In the genomic region with DNA sequence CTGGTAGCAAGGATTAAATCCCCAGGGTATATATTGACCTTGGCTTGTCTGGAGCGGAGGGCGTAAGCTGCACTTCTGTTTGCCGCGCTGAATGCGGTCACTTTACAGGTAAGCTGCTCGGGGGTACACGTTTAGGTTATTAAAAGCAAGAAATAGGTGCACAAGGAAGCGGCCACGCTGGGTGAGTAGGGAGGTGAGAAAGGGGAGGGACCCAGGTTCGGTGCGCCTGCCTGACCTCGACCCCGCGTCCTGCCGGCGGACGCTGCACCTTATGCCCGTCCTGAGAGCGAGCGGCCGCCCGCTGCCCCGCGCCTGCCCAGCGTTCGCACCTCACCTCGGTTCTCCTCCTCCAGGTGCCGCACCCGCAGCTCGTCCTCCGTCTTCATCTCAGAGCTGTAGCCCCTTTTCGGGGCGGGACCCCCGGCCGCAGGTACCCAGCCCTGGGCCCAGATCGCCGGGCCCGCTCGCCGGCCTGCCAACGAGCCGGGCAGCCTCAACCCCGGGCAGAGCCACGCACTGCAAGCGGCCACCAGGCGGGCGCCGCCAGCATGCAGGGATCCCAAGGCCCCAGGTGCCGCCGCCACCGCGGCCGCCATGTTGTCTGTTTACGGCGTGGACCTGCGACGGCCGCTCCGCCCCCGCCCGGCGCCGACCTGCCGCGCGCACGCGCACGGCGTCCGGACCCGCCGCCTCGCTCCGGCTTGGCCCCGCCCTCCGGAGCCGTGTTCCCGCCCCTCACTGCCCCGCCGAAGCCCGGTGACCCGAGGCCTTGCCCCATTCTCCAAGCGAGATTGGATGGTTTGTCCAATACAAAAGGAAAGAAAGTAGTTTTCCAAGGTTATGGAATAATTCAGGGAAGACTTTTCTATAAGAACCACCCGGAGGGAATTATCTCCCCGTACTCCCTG, we compare ENCODE assay signal across 1 cellular context.
A peak's percentile ranks its signal among the peaks of the same experiment; 100 is the strongest.
TF ChIP-seq lines count a peak whose summit lies in the region.

A gene with protein sequence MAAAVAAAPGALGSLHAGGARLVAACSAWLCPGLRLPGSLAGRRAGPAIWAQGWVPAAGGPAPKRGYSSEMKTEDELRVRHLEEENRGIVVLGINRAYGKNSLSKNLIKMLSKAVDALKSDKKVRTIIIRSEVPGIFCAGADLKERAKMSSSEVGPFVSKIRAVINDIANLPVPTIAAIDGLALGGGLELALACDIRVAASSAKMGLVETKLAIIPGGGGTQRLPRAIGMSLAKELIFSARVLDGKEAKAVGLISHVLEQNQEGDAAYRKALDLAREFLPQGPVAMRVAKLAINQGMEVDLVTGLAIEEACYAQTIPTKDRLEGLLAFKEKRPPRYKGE (minus strand): TSS at position 625 of the 908 bp plus-strand sequence. CDS start 29 bp downstream, at position 596.

TF ChIP-seq in HepG2, 621 proteins besides CTCF, POLR2A, EP300 and RAD21 (continued from another document and continues in another):
- TF ChIP-seq, protein P1, sequence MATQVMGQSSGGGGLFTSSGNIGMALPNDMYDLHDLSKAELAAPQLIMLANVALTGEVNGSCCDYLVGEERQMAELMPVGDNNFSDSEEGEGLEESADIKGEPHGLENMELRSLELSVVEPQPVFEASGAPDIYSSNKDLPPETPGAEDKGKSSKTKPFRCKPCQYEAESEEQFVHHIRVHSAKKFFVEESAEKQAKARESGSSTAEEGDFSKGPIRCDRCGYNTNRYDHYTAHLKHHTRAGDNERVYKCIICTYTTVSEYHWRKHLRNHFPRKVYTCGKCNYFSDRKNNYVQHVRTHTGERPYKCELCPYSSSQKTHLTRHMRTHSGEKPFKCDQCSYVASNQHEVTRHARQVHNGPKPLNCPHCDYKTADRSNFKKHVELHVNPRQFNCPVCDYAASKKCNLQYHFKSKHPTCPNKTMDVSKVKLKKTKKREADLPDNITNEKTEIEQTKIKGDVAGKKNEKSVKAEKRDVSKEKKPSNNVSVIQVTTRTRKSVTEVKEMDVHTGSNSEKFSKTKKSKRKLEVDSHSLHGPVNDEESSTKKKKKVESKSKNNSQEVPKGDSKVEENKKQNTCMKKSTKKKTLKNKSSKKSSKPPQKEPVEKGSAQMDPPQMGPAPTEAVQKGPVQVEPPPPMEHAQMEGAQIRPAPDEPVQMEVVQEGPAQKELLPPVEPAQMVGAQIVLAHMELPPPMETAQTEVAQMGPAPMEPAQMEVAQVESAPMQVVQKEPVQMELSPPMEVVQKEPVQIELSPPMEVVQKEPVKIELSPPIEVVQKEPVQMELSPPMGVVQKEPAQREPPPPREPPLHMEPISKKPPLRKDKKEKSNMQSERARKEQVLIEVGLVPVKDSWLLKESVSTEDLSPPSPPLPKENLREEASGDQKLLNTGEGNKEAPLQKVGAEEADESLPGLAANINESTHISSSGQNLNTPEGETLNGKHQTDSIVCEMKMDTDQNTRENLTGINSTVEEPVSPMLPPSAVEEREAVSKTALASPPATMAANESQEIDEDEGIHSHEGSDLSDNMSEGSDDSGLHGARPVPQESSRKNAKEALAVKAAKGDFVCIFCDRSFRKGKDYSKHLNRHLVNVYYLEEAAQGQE (IDR thresholded peaks at IDR 0.05; ENCODE audit: borderline replicate concordance in 1 of 2, low read depth in 1 of 2, low read length in 2 of 2), result no peak
- TF ChIP-seq REPIN1 (CRISPR knock-in tag; IDR thresholded peaks at IDR 0.05; ENCODE audit: borderline replicate concordance, low read depth) (no peak), ZSCAN31 (CRISPR knock-in tag; IDR thresholded peaks at IDR 0.05; ENCODE audit: low read depth) (0 out of 2 replicates have a peak, but pooled peaks have one; percentile 3), RFXANK (CRISPR knock-in tag; IDR thresholded peaks at IDR 0.05) (no peak), ZNF350 (CRISPR knock-in tag; IDR thresholded peaks at IDR 0.05; ENCODE audit: borderline replicate concordance, low read depth) (no peak), ZNF577 (CRISPR knock-in tag; IDR thresholded peaks at IDR 0.05; ENCODE audit: borderline replicate concordance, low read depth) (no peak), ELF4 (CRISPR knock-in tag; IDR thresholded peaks at IDR 0.05; ENCODE audit: borderline replicate concordance) (no peak), ZNF253 (CRISPR knock-in tag; IDR thresholded peaks at IDR 0.05; ENCODE audit: borderline replicate concordance) (no peak), SYNCRIP (IDR thresholded peaks at IDR 0.05; ENCODE audit: insufficient read depth, low read depth, low read length) (no peak), STAG1 (CRISPR knock-in tag; IDR thresholded peaks at IDR 0.05) (peak; percentile 8; the same call in 1 of the 2 replicates), ZNF446 (CRISPR knock-in tag; IDR thresholded peaks at IDR 0.05) (no peak), CCDC6 (CRISPR knock-in tag; IDR thresholded peaks at IDR 0.05) (peak; percentile 76; the same call in 1 of the 2 replicates), SKI (IDR thresholded peaks at IDR 0.05; ENCODE audit: partially characterized antibody) (peak; percentile 16), NPAS2 (CRISPR knock-in tag; IDR thresholded peaks at IDR 0.05; ENCODE audit: borderline replicate concordance) (no peak), CHD2 (IDR thresholded peaks at IDR 0.05; ENCODE audit: low read depth, low read length) (no peak), NCOA2 (CRISPR knock-in tag; IDR thresholded peaks at IDR 0.05) (no peak; the same call in 1 of the 2 replicates), ZNF83 (CRISPR knock-in tag; IDR thresholded peaks at IDR 0.05; ENCODE audit: borderline replicate concordance) (no peak), ZNF329 (CRISPR knock-in tag; IDR thresholded peaks at IDR 0.05; ENCODE audit: low read depth) (no peak)
- TF ChIP-seq, protein P2, sequence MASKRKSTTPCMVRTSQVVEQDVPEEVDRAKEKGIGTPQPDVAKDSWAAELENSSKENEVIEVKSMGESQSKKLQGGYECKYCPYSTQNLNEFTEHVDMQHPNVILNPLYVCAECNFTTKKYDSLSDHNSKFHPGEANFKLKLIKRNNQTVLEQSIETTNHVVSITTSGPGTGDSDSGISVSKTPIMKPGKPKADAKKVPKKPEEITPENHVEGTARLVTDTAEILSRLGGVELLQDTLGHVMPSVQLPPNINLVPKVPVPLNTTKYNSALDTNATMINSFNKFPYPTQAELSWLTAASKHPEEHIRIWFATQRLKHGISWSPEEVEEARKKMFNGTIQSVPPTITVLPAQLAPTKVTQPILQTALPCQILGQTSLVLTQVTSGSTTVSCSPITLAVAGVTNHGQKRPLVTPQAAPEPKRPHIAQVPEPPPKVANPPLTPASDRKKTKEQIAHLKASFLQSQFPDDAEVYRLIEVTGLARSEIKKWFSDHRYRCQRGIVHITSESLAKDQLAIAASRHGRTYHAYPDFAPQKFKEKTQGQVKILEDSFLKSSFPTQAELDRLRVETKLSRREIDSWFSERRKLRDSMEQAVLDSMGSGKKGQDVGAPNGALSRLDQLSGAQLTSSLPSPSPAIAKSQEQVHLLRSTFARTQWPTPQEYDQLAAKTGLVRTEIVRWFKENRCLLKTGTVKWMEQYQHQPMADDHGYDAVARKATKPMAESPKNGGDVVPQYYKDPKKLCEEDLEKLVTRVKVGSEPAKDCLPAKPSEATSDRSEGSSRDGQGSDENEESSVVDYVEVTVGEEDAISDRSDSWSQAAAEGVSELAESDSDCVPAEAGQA (IDR thresholded peaks at IDR 0.05; ENCODE audit: low read depth), result peak; percentile 9; the same call in 1 of the 2 replicates
- TF ChIP-seq, protein P2 (CRISPR knock-in tag; IDR thresholded peaks at IDR 0.05; ENCODE audit: borderline replicate concordance), result no peak
- TF ChIP-seq, protein P3, sequence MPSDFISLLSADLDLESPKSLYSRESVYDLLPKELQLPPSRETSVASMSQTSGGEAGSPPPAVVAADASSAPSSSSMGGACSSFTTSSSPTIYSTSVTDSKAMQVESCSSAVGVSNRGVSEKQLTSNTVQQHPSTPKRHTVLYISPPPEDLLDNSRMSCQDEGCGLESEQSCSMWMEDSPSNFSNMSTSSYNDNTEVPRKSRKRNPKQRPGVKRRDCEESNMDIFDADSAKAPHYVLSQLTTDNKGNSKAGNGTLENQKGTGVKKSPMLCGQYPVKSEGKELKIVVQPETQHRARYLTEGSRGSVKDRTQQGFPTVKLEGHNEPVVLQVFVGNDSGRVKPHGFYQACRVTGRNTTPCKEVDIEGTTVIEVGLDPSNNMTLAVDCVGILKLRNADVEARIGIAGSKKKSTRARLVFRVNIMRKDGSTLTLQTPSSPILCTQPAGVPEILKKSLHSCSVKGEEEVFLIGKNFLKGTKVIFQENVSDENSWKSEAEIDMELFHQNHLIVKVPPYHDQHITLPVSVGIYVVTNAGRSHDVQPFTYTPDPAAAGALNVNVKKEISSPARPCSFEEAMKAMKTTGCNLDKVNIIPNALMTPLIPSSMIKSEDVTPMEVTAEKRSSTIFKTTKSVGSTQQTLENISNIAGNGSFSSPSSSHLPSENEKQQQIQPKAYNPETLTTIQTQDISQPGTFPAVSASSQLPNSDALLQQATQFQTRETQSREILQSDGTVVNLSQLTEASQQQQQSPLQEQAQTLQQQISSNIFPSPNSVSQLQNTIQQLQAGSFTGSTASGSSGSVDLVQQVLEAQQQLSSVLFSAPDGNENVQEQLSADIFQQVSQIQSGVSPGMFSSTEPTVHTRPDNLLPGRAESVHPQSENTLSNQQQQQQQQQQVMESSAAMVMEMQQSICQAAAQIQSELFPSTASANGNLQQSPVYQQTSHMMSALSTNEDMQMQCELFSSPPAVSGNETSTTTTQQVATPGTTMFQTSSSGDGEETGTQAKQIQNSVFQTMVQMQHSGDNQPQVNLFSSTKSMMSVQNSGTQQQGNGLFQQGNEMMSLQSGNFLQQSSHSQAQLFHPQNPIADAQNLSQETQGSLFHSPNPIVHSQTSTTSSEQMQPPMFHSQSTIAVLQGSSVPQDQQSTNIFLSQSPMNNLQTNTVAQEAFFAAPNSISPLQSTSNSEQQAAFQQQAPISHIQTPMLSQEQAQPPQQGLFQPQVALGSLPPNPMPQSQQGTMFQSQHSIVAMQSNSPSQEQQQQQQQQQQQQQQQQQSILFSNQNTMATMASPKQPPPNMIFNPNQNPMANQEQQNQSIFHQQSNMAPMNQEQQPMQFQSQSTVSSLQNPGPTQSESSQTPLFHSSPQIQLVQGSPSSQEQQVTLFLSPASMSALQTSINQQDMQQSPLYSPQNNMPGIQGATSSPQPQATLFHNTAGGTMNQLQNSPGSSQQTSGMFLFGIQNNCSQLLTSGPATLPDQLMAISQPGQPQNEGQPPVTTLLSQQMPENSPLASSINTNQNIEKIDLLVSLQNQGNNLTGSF (CRISPR knock-in tag; IDR thresholded peaks at IDR 0.05), result 0 out of 2 replicates have a peak, but pooled peaks have one; percentile 42
- TF ChIP-seq, protein P4, sequence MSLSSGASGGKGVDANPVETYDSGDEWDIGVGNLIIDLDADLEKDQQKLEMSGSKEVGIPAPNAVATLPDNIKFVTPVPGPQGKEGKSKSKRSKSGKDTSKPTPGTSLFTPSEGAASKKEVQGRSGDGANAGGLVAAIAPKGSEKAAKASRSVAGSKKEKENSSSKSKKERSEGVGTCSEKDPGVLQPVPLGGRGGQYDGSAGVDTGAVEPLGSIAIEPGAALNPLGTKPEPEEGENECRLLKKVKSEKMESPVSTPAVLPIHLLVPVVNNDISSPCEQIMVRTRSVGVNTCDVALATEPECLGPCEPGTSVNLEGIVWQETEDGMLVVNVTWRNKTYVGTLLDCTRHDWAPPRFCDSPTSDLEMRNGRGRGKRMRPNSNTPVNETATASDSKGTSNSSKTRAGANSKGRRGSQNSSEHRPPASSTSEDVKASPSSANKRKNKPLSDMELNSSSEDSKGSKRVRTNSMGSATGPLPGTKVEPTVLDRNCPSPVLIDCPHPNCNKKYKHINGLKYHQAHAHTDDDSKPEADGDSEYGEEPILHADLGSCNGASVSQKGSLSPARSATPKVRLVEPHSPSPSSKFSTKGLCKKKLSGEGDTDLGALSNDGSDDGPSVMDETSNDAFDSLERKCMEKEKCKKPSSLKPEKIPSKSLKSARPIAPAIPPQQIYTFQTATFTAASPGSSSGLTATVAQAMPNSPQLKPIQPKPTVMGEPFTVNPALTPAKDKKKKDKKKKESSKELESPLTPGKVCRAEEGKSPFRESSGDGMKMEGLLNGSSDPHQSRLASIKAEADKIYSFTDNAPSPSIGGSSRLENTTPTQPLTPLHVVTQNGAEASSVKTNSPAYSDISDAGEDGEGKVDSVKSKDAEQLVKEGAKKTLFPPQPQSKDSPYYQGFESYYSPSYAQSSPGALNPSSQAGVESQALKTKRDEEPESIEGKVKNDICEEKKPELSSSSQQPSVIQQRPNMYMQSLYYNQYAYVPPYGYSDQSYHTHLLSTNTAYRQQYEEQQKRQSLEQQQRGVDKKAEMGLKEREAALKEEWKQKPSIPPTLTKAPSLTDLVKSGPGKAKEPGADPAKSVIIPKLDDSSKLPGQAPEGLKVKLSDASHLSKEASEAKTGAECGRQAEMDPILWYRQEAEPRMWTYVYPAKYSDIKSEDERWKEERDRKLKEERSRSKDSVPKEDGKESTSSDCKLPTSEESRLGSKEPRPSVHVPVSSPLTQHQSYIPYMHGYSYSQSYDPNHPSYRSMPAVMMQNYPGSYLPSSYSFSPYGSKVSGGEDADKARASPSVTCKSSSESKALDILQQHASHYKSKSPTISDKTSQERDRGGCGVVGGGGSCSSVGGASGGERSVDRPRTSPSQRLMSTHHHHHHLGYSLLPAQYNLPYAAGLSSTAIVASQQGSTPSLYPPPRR (CRISPR knock-in tag; IDR thresholded peaks at IDR 0.05; ENCODE audit: borderline replicate concordance), result no peak
- TF ChIP-seq, protein P5, sequence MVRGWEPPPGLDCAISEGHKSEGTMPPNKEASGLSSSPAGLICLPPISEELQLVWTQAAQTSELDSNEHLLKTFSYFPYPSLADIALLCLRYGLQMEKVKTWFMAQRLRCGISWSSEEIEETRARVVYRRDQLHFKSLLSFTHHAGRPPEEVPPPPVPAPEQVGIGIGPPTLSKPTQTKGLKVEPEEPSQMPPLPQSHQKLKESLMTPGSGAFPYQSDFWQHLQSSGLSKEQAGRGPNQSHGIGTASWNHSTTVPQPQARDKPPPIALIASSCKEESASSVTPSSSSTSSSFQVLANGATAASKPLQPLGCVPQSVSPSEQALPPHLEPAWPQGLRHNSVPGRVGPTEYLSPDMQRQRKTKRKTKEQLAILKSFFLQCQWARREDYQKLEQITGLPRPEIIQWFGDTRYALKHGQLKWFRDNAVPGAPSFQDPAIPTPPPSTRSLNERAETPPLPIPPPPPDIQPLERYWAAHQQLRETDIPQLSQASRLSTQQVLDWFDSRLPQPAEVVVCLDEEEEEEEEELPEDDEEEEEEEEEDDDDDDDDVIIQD (CRISPR knock-in tag; IDR thresholded peaks at IDR 0.05; ENCODE audit: low read depth), result no peak; the same call in 1 of the 2 replicates
- TF ChIP-seq, protein P6, sequence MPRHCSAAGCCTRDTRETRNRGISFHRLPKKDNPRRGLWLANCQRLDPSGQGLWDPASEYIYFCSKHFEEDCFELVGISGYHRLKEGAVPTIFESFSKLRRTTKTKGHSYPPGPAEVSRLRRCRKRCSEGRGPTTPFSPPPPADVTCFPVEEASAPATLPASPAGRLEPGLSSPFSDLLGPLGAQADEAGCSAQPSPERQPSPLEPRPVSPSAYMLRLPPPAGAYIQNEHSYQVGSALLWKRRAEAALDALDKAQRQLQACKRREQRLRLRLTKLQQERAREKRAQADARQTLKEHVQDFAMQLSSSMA (CRISPR knock-in tag; IDR thresholded peaks at IDR 0.05), result no peak
